1 cellular context compared by ENCODE assay signal in genomic region chr18:35938562-35938961, GRCh38.
TF ChIP-seq lines count a peak whose summit lies in the region.

No MANE protein-coding gene starts in this region.

TF ChIP-seq in H1, 55 proteins besides CTCF, POLR2A, EP300 and RAD21:
- no peak for TF ChIP-seq SUZ12 (IDR thresholded peaks at IDR 0.05; ENCODE audit: low read length)
- TF ChIP-seq SIN3A (conservative IDR thresholded peaks at IDR 0.05 in 1 of 2, IDR thresholded peaks at IDR 0.05 in 1 of 2; ENCODE audit: low read depth in 1 of 2, low read length in 2 of 2), result no peak
- TF ChIP-seq CEBPB (IDR thresholded peaks at IDR 0.05; ENCODE audit: low read depth, low read length), result no peak
- TF ChIP-seq RXRA (IDR thresholded peaks at IDR 0.05; ENCODE audit: insufficient read depth, low read depth, low read length), result no peak
- no peak for TF ChIP-seq TEAD4 (IDR thresholded peaks at IDR 0.05; ENCODE audit: low read depth, low read length)
- TF ChIP-seq HDAC6 (IDR thresholded peaks at IDR 0.05; ENCODE audit: low read depth, low read length), result no peak
- TF ChIP-seq CHD1 (IDR thresholded peaks at IDR 0.05; ENCODE audit: low read depth, low read length), result no peak
- no peak for TF ChIP-seq SP1 (IDR thresholded peaks at IDR 0.05; ENCODE audit: low read depth, low read length)
- TF ChIP-seq ATF3 (IDR thresholded peaks at IDR 0.05; ENCODE audit: insufficient read depth, low read depth, low read length), result no peak
- no peak for TF ChIP-seq YY1 (IDR thresholded peaks at IDR 0.05; ENCODE audit: low read depth, low read length)
- TF ChIP-seq KDM4A (IDR thresholded peaks at IDR 0.05; ENCODE audit: low read depth, low read length, severe bottlenecking), result no peak
- no peak for TF ChIP-seq GTF2F1 (IDR thresholded peaks at IDR 0.05; ENCODE audit: borderline replicate concordance, low read depth, low read length)
- TF ChIP-seq USF2 (IDR thresholded peaks at IDR 0.05; ENCODE audit: low read length), result no peak
- no peak for TF ChIP-seq RFX5 (IDR thresholded peaks at IDR 0.05; ENCODE audit: borderline replicate concordance, low read depth, low read length)
- no peak for TF ChIP-seq SIRT6 (IDR thresholded peaks at IDR 0.05; ENCODE audit: low read length)
- TF ChIP-seq EGR1 (IDR thresholded peaks at IDR 0.05; ENCODE audit: borderline replicate concordance, low read depth, low read length), result no peak
TF ChIP-seq in H1: peak in this region for 0.
